Comparison of ENCODE assay signal across 8 cellular contexts in genomic region chr20:32285621-32286334, GRCh38. TPM values are rescaled to one million over a fixed set of nuclear protein-coding genes. Genes with fewer than 3 reads are reported as not detected.
DNase-seq lines count a peak whose midpoint lies in the region; ATAC-seq, FAIRE-seq and TF ChIP-seq lines count a peak whose summit lies in the region.

No MANE protein-coding gene starts in this region.

- H3K4me1 ChIP-seq in esophagus squamous epithelium = peaks cover 0 to 34% (median 14%) of the 10 kb centered on the region in 3 donors

- H3K27me3 ChIP-seq in esophagus squamous epithelium = no peaks in the 10 kb centered on the region

- no peak for DNase-seq in esophagus squamous epithelium (lab: John Stamatoyannopoulos, UW)
- peak; percentile 6 for DNase-seq in stimulated activated CD4-positive, alpha-beta T cell treated with anti-CD3 and anti-CD28 coated beads, Interleukin-4, amount 100 ng/mL, for 1 hour
- DNase-seq in urothelium cell line (ENCODE audit: low spot score) = no peak
- no peak for DNase-seq in OCI-M2 (lab: John Stamatoyannopoulos, UW; ENCODE audit: unreplicated experiment)

- WGBS in esophagus squamous epithelium, 2 donors = 39 to 54% methylated on average over 4 of the region's 4 CpGs

- TF ChIP-seq POLR2A in esophagus squamous epithelium (IDR thresholded peaks at IDR 0.05) = peak in 1 of 4 donors; percentile 20

- H3K9me3 ChIP-seq in esophagus squamous epithelium = no peaks in the 10 kb centered on the region

- H3K9me3 Mint-ChIP-seq in T-helper 1 cell treated with Interleukin-12 subunit alpha and Interleukin-12 subunit beta and Interleukin-4 antibody, amounts not matched to agents 30 μg/mL and 1 μg/mL, for 36 hours = no peaks in the 10 kb centered on the region

- H3K4me3 ChIP-seq in esophagus squamous epithelium = no peak overlapping the region

- H3K36me3 ChIP-seq in esophagus squamous epithelium = peaks cover 0 to 9% (median 0%) of the 10 kb centered on the region in 3 donors

- no peaks in the 10 kb centered on the region for H3K27me3 Mint-ChIP-seq in T-helper 1 cell treated with Interleukin-12 subunit alpha and Interleukin-12 subunit beta and Interleukin-4 antibody, amounts not matched to agents 30 μg/mL and 1 μg/mL, for 36 hours (ENCODE audit: low read depth)

- H3K4me1 Mint-ChIP-seq in T-helper 1 cell treated with Interleukin-12 subunit alpha and Interleukin-12 subunit beta and Interleukin-4 antibody, amounts not matched to agents 30 μg/mL and 1 μg/mL, for 36 hours (ENCODE audit: low read depth) = peaks cover 48% of the 10 kb centered on the region

- peak overlapping the region in 3 of 4 donors; percentile 0 to 26 (median 0) for H3K27ac ChIP-seq in esophagus squamous epithelium

- no peak for FAIRE-seq in urothelium cell line (lab: Jason Lieb, UNC)

- H3K4me3 Mint-ChIP-seq in T-helper 1 cell treated with Interleukin-12 subunit alpha and Interleukin-12 subunit beta and Interleukin-4 antibody, amounts not matched to agents 30 μg/mL and 1 μg/mL, for 36 hours = peak overlapping the region; percentile 35

- ATAC-seq in GM18520 (IDR thresholded peaks at IDR 0.05; ENCODE audit: unreplicated experiment) = peak; percentile 76
- ATAC-seq in HG02840 (IDR thresholded peaks at IDR 0.05; ENCODE audit: low FRiP score, unreplicated experiment) = peak; percentile 65
- ATAC-seq in GM19467 (IDR thresholded peaks at IDR 0.05; ENCODE audit: unreplicated experiment) = no peak

- no peak for TF ChIP-seq CTCF in esophagus squamous epithelium (IDR thresholded peaks at IDR 0.05)

- peaks cover 23% of the 10 kb centered on the region for H3K36me3 Mint-ChIP-seq in T-helper 1 cell treated with Interleukin-12 subunit alpha and Interleukin-12 subunit beta and Interleukin-4 antibody, amounts not matched to agents 30 μg/mL and 1 μg/mL, for 36 hours (ENCODE audit: low read depth)

- H3K27ac Mint-ChIP-seq in T-helper 1 cell treated with Interleukin-12 subunit alpha and Interleukin-12 subunit beta and Interleukin-4 antibody, amounts not matched to agents 30 μg/mL and 1 μg/mL, for 36 hours = peak overlapping the region; percentile 85

- intact Hi-C loops in esophagus squamous epithelium (cut with DNase I) = no loop called here

RNA-seq across cellular contexts. Expression of gene KIF3B, which starts 8.3 kb away (rescaled TPM):
- total RNA-seq in esophagus squamous epithelium = 10 to 100 TPM in 2 of 4 donors, 1 to 10 TPM in 2; 8.5 to 14.1 (median 11.4) TPM
